In genomic region chr4:145481942-145482208, GRCh38 we compare ENCODE assay signal across 1 cellular context.
TF ChIP-seq lines count a peak whose summit lies in the region.

No MANE protein-coding gene starts in this region.

TF ChIP-seq in liver, 16 proteins besides CTCF, POLR2A, EP300 and RAD21 (continued from another document):
- TF ChIP-seq ZBTB33 (IDR thresholded peaks at IDR 0.05), result no peak
- TF ChIP-seq HNF4A (conservative IDR thresholded peaks at IDR 0.05), result no peak
